Comparison of ENCODE assay signal across 8 cellular contexts in genomic region chr10:94320285-94320914, GRCh38. TPM values are rescaled to one million over a fixed set of nuclear protein-coding genes. Genes with fewer than 3 reads are reported as not detected.
DNase-seq lines count a peak whose midpoint lies in the region; ATAC-seq, FAIRE-seq and TF ChIP-seq lines count a peak whose summit lies in the region.

No MANE protein-coding gene starts in this region.

- H3K27me3 ChIP-seq in GM06990 (replicated peaks; ENCODE audit: control insufficient read depth, insufficient read depth, low read length) (no peaks in the 10 kb centered on the region), neuronal stem cell (ENCODE audit: control insufficient read depth in 3 of 3, insufficient read depth in 3 of 3, low read depth in 1 of 3, low read length in 3 of 3) (no peaks in the 10 kb centered on the region), testis (no peaks in the 10 kb centered on the region)

- no peak overlapping the region for H2BK5ac ChIP-seq in neuronal stem cell (ENCODE audit: low read length)

- H2BK120ac ChIP-seq in neuronal stem cell (ENCODE audit: low read depth, low read length), result no peak overlapping the region

- no peak overlapping the region for H2BK15ac ChIP-seq in neuronal stem cell (ENCODE audit: low read length)

- no peak overlapping the region for H2BK12ac ChIP-seq in neuronal stem cell (ENCODE audit: low read length)

- H3K4ac ChIP-seq in neuronal stem cell (ENCODE audit: low read length), result no peak overlapping the region

- H3K4me2 ChIP-seq in neuronal stem cell (ENCODE audit: insufficient read depth, low read length, poor library complexity, severe bottlenecking), result no peak overlapping the region

- no peak overlapping the region for H3K23ac ChIP-seq in neuronal stem cell (ENCODE audit: low read depth, low read length, poor library complexity)

- H3K14ac ChIP-seq in neuronal stem cell (ENCODE audit: low read length), result no peak overlapping the region

- ATAC-seq in activated T-cell treated with anti-CD3 and anti-CD28 coated beads, Interleukin-2, amount 50 U/mL, for 72 hours (replicated peaks in 1 of 2), result no peak
- no peak for ATAC-seq in GM21360 (IDR thresholded peaks at IDR 0.05; ENCODE audit: unreplicated experiment)

- no peak overlapping the region for H3K9ac ChIP-seq in neuronal stem cell (ENCODE audit: low read depth, low read length, poor library complexity)

- no peak overlapping the region for H3K4me3 Mint-ChIP-seq in activated T-cell treated with anti-CD3 and anti-CD28 coated beads, Interleukin-2, amount 50 U/mL, for 72 hours

- H3K4me1 ChIP-seq in neuronal stem cell (ENCODE audit: control insufficient read depth in 2 of 2, insufficient read depth in 1 of 2, low read depth in 1 of 2, low read length in 2 of 2) (no peaks in the 10 kb centered on the region), testis (no peaks in the 10 kb centered on the region)

- H2AK5ac ChIP-seq in neuronal stem cell (ENCODE audit: low read depth, low read length), result no peak overlapping the region

- H3K27ac ChIP-seq in neuronal stem cell (replicated peaks; ENCODE audit: low read length) (no peak overlapping the region), testis (no peak overlapping the region)

- H3K4me3 ChIP-seq in GM06990 (replicated peaks; ENCODE audit: low read depth, low read length) (no peak overlapping the region), fibroblast of the aortic adventitia (ENCODE audit: low read depth, low read length) (no peak overlapping the region), neuronal stem cell (ENCODE audit: low read length in 2 of 2) (no peak overlapping the region), testis (no peak overlapping the region)

- H3K36me3 ChIP-seq in GM06990 (ENCODE audit: control insufficient read depth, insufficient read depth, low read length) (peaks cover 3% of the 10 kb centered on the region; the same call in 1 of the 2 replicates), neuronal stem cell (replicated peaks in 1 of 2; ENCODE audit: control insufficient read depth in 2 of 2, insufficient read depth in 2 of 2, low read length in 2 of 2) (peaks cover 5 to 34% of the 10 kb centered on the region in 2 donors), testis (ENCODE audit: low read depth, missing control alignments) (no peaks in the 10 kb centered on the region)

- FAIRE-seq in RCC 7860 (lab: Jason Lieb, UNC), result peak; percentile 81

- H4K8ac ChIP-seq in neuronal stem cell (ENCODE audit: low read depth, low read length), result no peak overlapping the region

- H3K4me1 Mint-ChIP-seq in activated T-cell treated with anti-CD3 and anti-CD28 coated beads, Interleukin-2, amount 50 U/mL, for 72 hours (ENCODE audit: low read depth), result no peaks in the 10 kb centered on the region

- no peak overlapping the region for H4K91ac ChIP-seq in neuronal stem cell (ENCODE audit: low read depth, low read length, poor library complexity)

- no peak for DNase-seq in GM06990 (ENCODE audit: extremely low read depth, insufficient read length)
- peak in 61 of 76 experiments; percentile 4 to 74 (median 43) for DNase-seq in HUDEP-2 (lab: John Stamatoyannopoulos, UW; ENCODE audit: unreplicated experiment in 76 of 76)
- DNase-seq in RCC 7860 (ENCODE audit: low spot score), result peak; percentile 35
- peak; percentile 60 to 66 for DNase-seq in activated T-cell treated with anti-CD3 and anti-CD28 coated beads, Interleukin-2, amount 50 U/mL, for 72 hours
- DNase-seq in fibroblast of the aortic adventitia (ENCODE audit: low read depth), result peak; percentile 72
- DNase-seq in neuronal stem cell (ENCODE audit: low spot score), result peak; percentile 63
- peak; percentile 87 for DNase-seq in testis

- intact Hi-C loops in testis (cut with DNase I; ENCODE audit: low total_unique reads), result no loop called here

- H3K27me3 Mint-ChIP-seq in activated T-cell treated with anti-CD3 and anti-CD28 coated beads, Interleukin-2, amount 50 U/mL, for 72 hours (ENCODE audit: low read depth), result no peaks in the 10 kb centered on the region

- no CpG with 5 or more reads among the region's 2 CpGs for WGBS in neuronal stem cell (ENCODE audit: extremely low coverage in 2 of 2, insufficient read length in 2 of 2, insufficient replicate concordance in 1 of 2), 2 donors
- 12 to 33% methylated on average over 2 of the region's 2 CpGs for WGBS in testis, 2 donors

- peaks cover 0 to 6% of the 10 kb centered on the region in 2 donors for H3K36me3 Mint-ChIP-seq in activated T-cell treated with anti-CD3 and anti-CD28 coated beads, Interleukin-2, amount 50 U/mL, for 72 hours (ENCODE audit: insufficient read depth in 2 of 2)

- no peak for TF ChIP-seq POLR2A in testis (IDR thresholded peaks at IDR 0.05)

- TF ChIP-seq CTCF in GM06990 (IDR thresholded peaks at IDR 0.05; ENCODE audit: insufficient read depth, low read length, poor library complexity, severe bottlenecking) (peak; percentile 84), fibroblast of the aortic adventitia (IDR thresholded peaks at IDR 0.05; ENCODE audit: insufficient read depth, low read length) (peak; percentile 71), testis (IDR thresholded peaks at IDR 0.05) (peak; percentile 78 to 97 (median 90))

- H3K79me1 ChIP-seq in neuronal stem cell (ENCODE audit: low read depth, low read length), result no peaks in the 10 kb centered on the region

- H3K27ac Mint-ChIP-seq in activated T-cell treated with anti-CD3 and anti-CD28 coated beads, Interleukin-2, amount 50 U/mL, for 72 hours, result no peak overlapping the region

- H3K9me3 ChIP-seq in neuronal stem cell (replicated peaks in 1 of 2; ENCODE audit: control insufficient read depth in 2 of 2, insufficient read depth in 1 of 2, low read depth in 1 of 2, low read length in 2 of 2) (no peaks in the 10 kb centered on the region), testis (no peaks in the 10 kb centered on the region)

- H2AFZ ChIP-seq in neuronal stem cell (ENCODE audit: low read length), result no peak overlapping the region

- H3K9me3 Mint-ChIP-seq in activated T-cell treated with anti-CD3 and anti-CD28 coated beads, Interleukin-2, amount 50 U/mL, for 72 hours, result no peaks in the 10 kb centered on the region

- H3K18ac ChIP-seq in neuronal stem cell (ENCODE audit: low read length), result no peak overlapping the region

RNA-seq across cellular contexts. Expression of gene NOC3L, which starts 42.3 kb away (rescaled TPM):
- total RNA-seq in activated T-cell treated with anti-CD3 and anti-CD28 coated beads, Interleukin-2, amount 50 U/mL, for 72 hours, result 10 to 100 TPM; 28.0 to 38.0 TPM
- 20.8 and 36.4 TPM in 2 replicates for total RNA-seq in fibroblast of the aortic adventitia (ENCODE audit: low replicate concordance)
- polyA plus RNA-seq in neuronal stem cell (2013, experiment 1 of 2), result 16.1 TPM
- polyA plus RNA-seq in neuronal stem cell (2013, experiment 2 of 2), result 16.8 TPM
- 10 to 100 TPM; 24.6 to 32.2 TPM for total RNA-seq in testis
- polyA plus RNA-seq in testis (ENCODE audit: insufficient read depth, low read depth, low replicate concordance), result 11.2 TPM
